In the genomic region with DNA sequence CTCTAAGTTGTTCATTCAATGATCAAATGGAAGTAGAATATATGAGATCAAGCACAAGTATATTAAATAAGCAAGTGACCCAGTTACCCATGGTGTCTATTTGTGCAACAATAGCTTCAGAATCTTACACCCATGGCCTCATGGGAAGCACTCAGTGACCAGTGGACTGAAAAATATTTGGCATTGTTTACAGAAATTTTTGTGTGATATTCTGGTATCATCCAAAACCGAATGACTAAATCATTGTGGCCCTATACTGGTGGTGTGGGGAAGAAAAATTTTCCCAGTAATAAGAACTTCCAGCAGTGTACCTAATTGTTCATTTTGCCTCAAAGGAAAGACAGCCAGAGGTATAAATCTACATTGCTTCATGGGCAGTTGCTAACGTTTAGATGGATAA, we compare ENCODE assay signal across 20 cellular contexts. TPM values are rescaled to one million over a fixed set of nuclear protein-coding genes. Genes with fewer than 3 reads are reported as not detected.
DNase-seq lines count a peak whose midpoint lies in the region; TF ChIP-seq lines count a peak whose summit lies in the region.
"Had no signal": no experiment of that assay in that cellular context is flagged by ENCODE, and none has a peak within 500 bp of the region (broad histone marks: within the 10 kb centered on the region; RNA-seq: fewer than 3 reads in every experiment).

No MANE protein-coding gene starts in this region.

- intact Hi-C loops in MCF 10A (cut with micrococcal nuclease) (no loop called here), mammary epithelial cell (cut with micrococcal nuclease) (no loop called here)

- peaks cover 23% of the 10 kb centered on the region for H3K4me1 ChIP-seq in mammary epithelial cell (ENCODE audit: insufficient read depth, low read length)

- CTCF ChIA-PET in MCF 10A (lab: Yijun Ruan, JAX) (interaction anchor here (1.4 kb wide), 1 partner anchor 19 kb away, joined by 3 read pairs; no protein-coding TSS in a partner anchor), mammary epithelial cell (lab: Charles Lee; ENCODE audit: low non-redundant PET) (no interaction called here)

- TF ChIP-seq CTCF in MCF 10A (IDR thresholded peaks at IDR 0.05; ENCODE audit: unreplicated experiment) = no peak
- no peak for TF ChIP-seq CTCF in mammary epithelial cell (conservative IDR thresholded peaks at IDR 0.05 in 1 of 2, IDR thresholded peaks at IDR 0.05 in 1 of 2; ENCODE audit: extremely low read depth in 1 of 2, insufficient read depth in 1 of 2, low read depth in 1 of 2, low read length in 2 of 2)
- no peak for TF ChIP-seq CTCF in HFFc6 (IDR thresholded peaks at IDR 0.05)
- no peak for TF ChIP-seq CTCF in endothelial cell (IDR thresholded peaks at IDR 0.05; ENCODE audit: unreplicated experiment)

- no peaks in the 10 kb centered on the region for H3K27me3 Mint-ChIP-seq in MCF 10A (ENCODE audit: insufficient read depth, unreplicated experiment)
- peaks cover 3% of the 10 kb centered on the region; the same call in 1 of the 2 replicates for H3K27me3 Mint-ChIP-seq in HFFc6 (ENCODE audit: insufficient read depth)
- no peaks in the 10 kb centered on the region for H3K27me3 Mint-ChIP-seq in endothelial cell (ENCODE audit: unreplicated experiment)
- H3K27me3 Mint-ChIP-seq: CD4-positive, alpha-beta memory T cell had no signal

- WGBS in mammary epithelial cell (ENCODE audit: low coverage, missing lambda C conversion rate) = 94% methylated on average over 2 of the region's 2 CpGs

- in situ Hi-C loops in mammary epithelial cell (cut with MboI; ENCODE audit: low sequenced_read_pairs in 2 of 2) = no loop called here

- no peak overlapping the region for H3K27ac Mint-ChIP-seq in MCF 10A (ENCODE audit: low read depth, unreplicated experiment)
- H3K27ac Mint-ChIP-seq in HFFc6 = peak overlapping the region; percentile 73
- no peak overlapping the region for H3K27ac Mint-ChIP-seq in endothelial cell (ENCODE audit: unreplicated experiment)
- H3K27ac Mint-ChIP-seq: CD4-positive, alpha-beta memory T cell had no signal

- dilution Hi-C loops in mammary epithelial cell (cut with HindIII; ENCODE audit: low sequenced_read_pairs) = no loop called here

- POLR2A ChIA-PET in MCF 10A (lab: Yijun Ruan, JAX) = interaction anchor here (1.1 to 1.4 kb wide), 2 partner anchors 14 to 47 kb away, joined by 3 to 4 read pairs; partner anchors contain the start of gene DUSP10

- no peaks in the 10 kb centered on the region for H3K9me3 ChIP-seq in mammary epithelial cell (replicated peaks; ENCODE audit: insufficient read depth, low read length)

- no peak overlapping the region for H3K4me3 ChIP-seq in mammary epithelial cell (replicated peaks in 1 of 3; ENCODE audit: insufficient read depth in 1 of 3, low read depth in 2 of 3, low read length in 3 of 3)
- H3K4me3 ChIP-seq: GM12878 had no signal

- H3K27me3 ChIP-seq in mammary epithelial cell (ENCODE audit: insufficient read depth, low read length) = no peaks in the 10 kb centered on the region

- H3K9ac ChIP-seq in mammary epithelial cell (ENCODE audit: insufficient read depth, low read length) = no peak overlapping the region

- H3K79me2 ChIP-seq in mammary epithelial cell (ENCODE audit: insufficient read depth, low read length) = no peaks in the 10 kb centered on the region

- H3K9me3 Mint-ChIP-seq in MCF 10A (ENCODE audit: unreplicated experiment) = no peaks in the 10 kb centered on the region
- H3K9me3 Mint-ChIP-seq in HFFc6 = peaks cover 8% of the 10 kb centered on the region
- H3K9me3 Mint-ChIP-seq in endothelial cell (ENCODE audit: unreplicated experiment) = no peaks in the 10 kb centered on the region

- no peak overlapping the region for H3K4me3 Mint-ChIP-seq in MCF 10A (ENCODE audit: unreplicated experiment)
- no peak overlapping the region for H3K4me3 Mint-ChIP-seq in HFFc6
- H3K4me3 Mint-ChIP-seq in endothelial cell (ENCODE audit: unreplicated experiment) = no peak overlapping the region
- H3K4me3 Mint-ChIP-seq: CD4-positive, alpha-beta memory T cell had no signal

- no peak overlapping the region for H3K4me2 ChIP-seq in mammary epithelial cell (ENCODE audit: insufficient read depth, low read depth, low read length)

- no peaks in the 10 kb centered on the region for H4K20me1 ChIP-seq in mammary epithelial cell (ENCODE audit: insufficient read depth, low read length)

- H3K36me3 ChIP-seq in mammary epithelial cell (ENCODE audit: insufficient read depth, low read length) = no peaks in the 10 kb centered on the region

- no peak overlapping the region for H2AFZ ChIP-seq in mammary epithelial cell (ENCODE audit: low read depth, low read length)

- BruUV-seq in MCF 10A (replicated peaks; lab: Mats Ljungman, UMichigan) (TSS peak; percentile 5), mammary epithelial cell (replicated peaks; lab: Mats Ljungman, UMichigan) (no TSS peak)

- peaks cover 12% of the 10 kb centered on the region for H3K36me3 Mint-ChIP-seq in MCF 10A (ENCODE audit: insufficient read depth, unreplicated experiment)
- H3K36me3 Mint-ChIP-seq in HFFc6 (ENCODE audit: low read depth) = peaks cover 27% of the 10 kb centered on the region
- H3K36me3 Mint-ChIP-seq in endothelial cell (ENCODE audit: low read depth, unreplicated experiment) = no peaks in the 10 kb centered on the region

- no peak for DNase-seq in MCF 10A (ENCODE audit: unreplicated experiment)
- DNase-seq in mammary epithelial cell = no peak
- DNase-seq in HFFc6 = no peak
- peak; percentile 50 for DNase-seq in kidney tubule cell (ENCODE audit: low spot score)
- no peak for DNase-seq in GOT3 (lab: John Stamatoyannopoulos, UW)
- DNase-seq in NCI-H1930 (lab: John Stamatoyannopoulos, UW) = no peak
- DNase-seq in LoVo (ENCODE audit: low spot score) = no peak
- DNase-seq in endothelial cell (ENCODE audit: low spot score) = no peak
- DNase-seq: ACHN; C1 segment of cervical spinal cord; Calu3; CD4-positive, alpha-beta memory T cell; COR-L47; DMS153; DND-41; GDM1; H7; HCEC 1CT had no signal

- H3K27ac ChIP-seq in mammary epithelial cell (ENCODE audit: insufficient read depth, low read depth, low read length) = no peak overlapping the region
- H3K27ac ChIP-seq: 22Rv1 had no signal

- H3K4me1 Mint-ChIP-seq in MCF 10A (ENCODE audit: insufficient read depth, unreplicated experiment) = peaks cover 7% of the 10 kb centered on the region
- H3K4me1 Mint-ChIP-seq in HFFc6 (ENCODE audit: low read depth) = peaks cover 67% of the 10 kb centered on the region
- H3K4me1 Mint-ChIP-seq in endothelial cell (ENCODE audit: unreplicated experiment) = no peaks in the 10 kb centered on the region

RNA-seq across cellular contexts. Expression of gene DUSP10, which starts 46.5 kb away (rescaled TPM):
- 15.9 and 22.0 TPM in 2 replicates for total RNA-seq in MCF 10A (2022)
- 100 to 1,000 TPM in 1 of 2 donors, 10 to 100 TPM in 1; 35.4 to 118 TPM for total RNA-seq in mammary epithelial cell
- 64.8 TPM for polyA plus RNA-seq in mammary epithelial cell
- polyA minus RNA-seq in mammary epithelial cell = 62.0 TPM
- 10 to 100 TPM; 30.5 to 48.9 (median 43.8) TPM for total RNA-seq in HFFc6 (2021; fragmentation: NEBNext Ultra II Directional; extraction: Animal tissue kit (Norgen Biotek cat#: 25700))
- 5.0 TPM for total RNA-seq in endothelial cell (ENCODE audit: unreplicated experiment)
